In the genomic region with DNA sequence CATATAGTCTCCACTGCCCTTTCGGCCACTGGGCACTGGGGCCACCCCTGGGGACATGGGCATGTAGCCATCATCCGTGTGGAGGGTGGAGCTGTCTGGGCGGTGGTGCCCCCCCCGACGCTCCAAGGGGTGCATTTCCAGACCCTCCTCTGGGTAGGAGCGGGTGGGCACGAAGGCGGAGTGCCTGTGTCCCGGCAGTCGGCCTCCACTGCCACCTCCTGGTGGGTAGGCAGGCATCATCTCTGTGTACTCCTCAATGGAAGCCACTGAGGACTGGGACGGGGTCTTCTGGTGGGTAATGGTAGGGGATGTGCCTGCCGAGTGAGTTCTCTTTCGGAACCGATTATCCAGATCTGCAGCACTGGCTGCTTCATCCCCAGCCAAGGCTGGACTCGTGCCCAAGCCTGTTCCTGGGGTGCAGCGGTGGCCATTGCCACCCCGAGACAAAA, we compare ENCODE assay signal across 8 cellular contexts. TPM values are rescaled to one million over a fixed set of nuclear protein-coding genes. Genes with fewer than 3 reads are reported as not detected.
DNase-seq lines count a peak whose midpoint lies in the region; ATAC-seq, FAIRE-seq and TF ChIP-seq lines count a peak whose summit lies in the region.

No MANE protein-coding gene starts in this region.

- H3K27ac ChIP-seq in CD4-positive, alpha-beta T cell (ENCODE audit: low read depth, low read length), result no peak overlapping the region
- peak overlapping the region; percentile 78 for H3K27ac ChIP-seq in duodenal mucosa (ENCODE audit: low read depth, low read length)

- H2AFZ ChIP-seq in Loucy (ENCODE audit: low read length), result no peak overlapping the region

- H3K36me3 ChIP-seq in Loucy (ENCODE audit: insufficient read depth, low read length) (no peaks in the 10 kb centered on the region), duodenal mucosa (ENCODE audit: control insufficient read depth in 1 of 2, insufficient read depth in 2 of 2, low read length in 2 of 2) (no peaks in the 10 kb centered on the region)

- H3K9ac ChIP-seq in Loucy (ENCODE audit: low read depth, low read length, poor library complexity, severe bottlenecking) (no peak overlapping the region), duodenal mucosa (ENCODE audit: low read depth in 1 of 2, low read length in 2 of 2) (peak overlapping the region; percentile 32 to 61)

- H4K20me1 ChIP-seq in Loucy (ENCODE audit: insufficient read depth, low read length, poor library complexity, severe bottlenecking), result no peaks in the 10 kb centered on the region

- H3K9me3 Mint-ChIP-seq in CD4-positive, alpha-beta T cell, result no peaks in the 10 kb centered on the region
- H3K9me3 Mint-ChIP-seq in nephron, result no peaks in the 10 kb centered on the region

- H3K27me3 ChIP-seq in CD4-positive, alpha-beta T cell (ENCODE audit: control insufficient read depth, insufficient read depth, low read length), result peaks cover 7% of the 10 kb centered on the region
- H3K27me3 ChIP-seq in Loucy (ENCODE audit: insufficient read depth, low read length, poor library complexity, severe bottlenecking), result no peaks in the 10 kb centered on the region
- no peaks in the 10 kb centered on the region for H3K27me3 ChIP-seq in duodenal mucosa (ENCODE audit: control insufficient read depth in 1 of 2, insufficient read depth in 2 of 2, low read length in 2 of 2)

- no peaks in the 10 kb centered on the region for H3K9me3 ChIP-seq in CD4-positive, alpha-beta T cell (ENCODE audit: control insufficient read depth, low read length)
- no peaks in the 10 kb centered on the region for H3K9me3 ChIP-seq in Loucy (ENCODE audit: insufficient read depth, low read depth, low read length)
- H3K9me3 ChIP-seq in duodenal mucosa (ENCODE audit: control insufficient read depth in 1 of 2, low read length in 2 of 2), result no peaks in the 10 kb centered on the region

- no peak for TF ChIP-seq CTCF in CD4-positive, alpha-beta T cell (IDR thresholded peaks at IDR 0.05)
- peak; percentile 58 for TF ChIP-seq CTCF in Loucy (conservative IDR thresholded peaks at IDR 0.05; ENCODE audit: low read length)
- TF ChIP-seq CTCF in nephron (IDR thresholded peaks at IDR 0.05; ENCODE audit: unreplicated experiment in 3 of 3), result peak in 1 of 3 experiments; percentile 14

- CTCF ChIA-PET in CD4-positive, alpha-beta T cell (lab: Charles Lee), result no interaction called here

- peaks cover 41% of the 10 kb centered on the region for H3K4me1 Mint-ChIP-seq in CD4-positive, alpha-beta T cell (ENCODE audit: low read depth)
- H3K4me1 Mint-ChIP-seq in nephron, result peaks cover 57% of the 10 kb centered on the region

- no peak for FAIRE-seq in GM19239 (lab: Jason Lieb, UNC)

- H3K4me3 Mint-ChIP-seq in CD4-positive, alpha-beta T cell, result peak overlapping the region; percentile 86
- peak overlapping the region; percentile 76 to 92 (median 77) for H3K4me3 Mint-ChIP-seq in nephron

- H3K4me3 ChIP-seq in Loucy (ENCODE audit: low read length, poor library complexity, severe bottlenecking) (no peak overlapping the region), duodenal mucosa (ENCODE audit: low read depth in 1 of 2, low read length in 2 of 2) (peak overlapping the region; percentile 77 to 84)

- POLR2A ChIA-PET in CD4-positive, alpha-beta T cell (lab: Charles Lee), result interaction anchor here (1.5 kb wide), 1 partner anchor 39 kb away, joined by 4 read pairs; a partner anchor contains a TSS

- ATAC-seq in CD4-positive, alpha-beta T cell (ENCODE audit: poor library complexity), result no peak
- ATAC-seq in GM19328 (IDR thresholded peaks at IDR 0.05; ENCODE audit: unreplicated experiment), result no peak

- intact Hi-C loops in CD4-positive, alpha-beta T cell (cut with DNase I, micrococcal nuclease), result loop anchor here in 1 of 2 experiments (10.0 kb wide), 2 partner anchors 528 to 1512 kb away; a partner anchor contains a TSS

- peaks cover 38% of the 10 kb centered on the region for H3K4me1 ChIP-seq in Loucy (ENCODE audit: insufficient read depth, low read length, poor library complexity, severe bottlenecking)
- H3K4me1 ChIP-seq in duodenal mucosa (ENCODE audit: control insufficient read depth in 1 of 2, insufficient read depth in 2 of 2, low read length in 2 of 2), result peaks cover 37 to 66% of the 10 kb centered on the region in 2 donors

- no peaks in the 10 kb centered on the region for H3K36me3 Mint-ChIP-seq in CD4-positive, alpha-beta T cell (ENCODE audit: low read depth)
- peaks cover 23% of the 10 kb centered on the region for H3K36me3 Mint-ChIP-seq in nephron (ENCODE audit: low read depth)

- H3K27ac Mint-ChIP-seq in CD4-positive, alpha-beta T cell, result peak overlapping the region; percentile 39
- peak overlapping the region in 1 of 3 experiments; percentile 45 for H3K27ac Mint-ChIP-seq in nephron

- H3K79me2 ChIP-seq in Loucy (ENCODE audit: insufficient read depth, low read length), result peaks cover 4% of the 10 kb centered on the region; the same call in 1 of the 2 replicates

- DNase-seq in CD4-positive, alpha-beta T cell, result no peak
- DNase-seq in NCI-H526 (lab: John Stamatoyannopoulos, UW) (no peak), GM19239 (ENCODE audit: insufficient read length, low spot score) (no peak), NCI-H510A (lab: John Stamatoyannopoulos, UW) (no peak)

- H3K4me2 ChIP-seq in Loucy (ENCODE audit: low read depth, low read length, poor library complexity, severe bottlenecking), result no peak overlapping the region

- 0 out of 2 replicates have a peak, but pooled peaks cover 6% of the 10 kb centered on the region for H3F3A ChIP-seq in Loucy (ENCODE audit: low read depth)

- no peaks in the 10 kb centered on the region for H3K27me3 Mint-ChIP-seq in CD4-positive, alpha-beta T cell
- no peaks in the 10 kb centered on the region for H3K27me3 Mint-ChIP-seq in nephron (ENCODE audit: low read depth)

- no peaks in the 10 kb centered on the region for H3K9me2 ChIP-seq in Loucy (replicated peaks; ENCODE audit: low read depth, low read length)

RNA-seq across cellular contexts. Expression of a gene that starts 2.8 kb away (rescaled TPM):
- total RNA-seq in CD4-positive, alpha-beta T cell, result 1 to 10 TPM; 2.9 TPM

RNA-seq across cellular contexts. Expression of a gene that starts 39.0 kb away (rescaled TPM):
- 10 to 100 TPM; 43.8 to 47.1 TPM for total RNA-seq in CD4-positive, alpha-beta T cell
